In genomic region chr3:123640311-123641083, GRCh38 we compare ENCODE assay signal across 24 cellular contexts. TPM values are rescaled to one million over a fixed set of nuclear protein-coding genes. Genes with fewer than 3 reads are reported as not detected.
A peak's percentile ranks its signal among the peaks of the same experiment; 100 is the strongest.
DNase-seq lines count a peak whose midpoint lies in the region; ATAC-seq and TF ChIP-seq lines count a peak whose summit lies in the region.
"Had no signal": no experiment of that assay in that cellular context is flagged by ENCODE, and none has a peak within 500 bp of the region (broad histone marks: within the 10 kb centered on the region; RNA-seq: fewer than 3 reads in every experiment).

No MANE protein-coding gene starts in this region.

- POLR2A ChIA-PET in naive thymus-derived CD8-positive, alpha-beta T cell (lab: Charles Lee) = no interaction called here

- H3K9me3 Mint-ChIP-seq in stimulated activated naive B cell treated with anti-CD40 and anti-IgM and Interleukin-4, amounts not matched to agents 10 μg/mL and 1 μg/mL and 100 μg/mL, for 72 hours = no peaks in the 10 kb centered on the region
- no peaks in the 10 kb centered on the region for H3K9me3 Mint-ChIP-seq in naive thymus-derived CD8-positive, alpha-beta T cell
- H3K9me3 Mint-ChIP-seq: CD8-positive, alpha-beta T cell had no signal

- no peak for ATAC-seq in stimulated activated naive B cell treated with anti-CD40 and anti-IgM and Interleukin-4, amounts not matched to agents 10 μg/mL and 1 μg/mL and 100 μg/mL, for 72 hours (replicated peaks)
- no peak for ATAC-seq in naive thymus-derived CD8-positive, alpha-beta T cell
- ATAC-seq: CD8-positive, alpha-beta T cell had no signal

- no peak for TF ChIP-seq CTCF in astrocyte of the spinal cord (IDR thresholded peaks at IDR 0.05; ENCODE audit: low read depth, low read length)
- no peak for TF ChIP-seq CTCF in GM13976 (IDR thresholded peaks at IDR 0.05; ENCODE audit: borderline replicate concordance, control extremely low read depth, extremely low read depth, insufficient read depth, missing control alignments)
- TF ChIP-seq CTCF in thyroid gland (IDR thresholded peaks at IDR 0.05) = no peak

- H3K9me3 ChIP-seq in thyroid gland = no peaks in the 10 kb centered on the region
- H3K9me3 ChIP-seq: MG63, suprapubic skin had no signal

- H3K27me3 ChIP-seq in thyroid gland = no peaks in the 10 kb centered on the region
- H3K27me3 ChIP-seq: MG63, suprapubic skin had no signal

- H3K36me3 Mint-ChIP-seq in stimulated activated naive B cell treated with anti-CD40 and anti-IgM and Interleukin-4, amounts not matched to agents 10 μg/mL and 1 μg/mL and 100 μg/mL, for 72 hours = no peaks in the 10 kb centered on the region
- peaks cover 0 to under 1% (median 0%) of the 10 kb centered on the region in 3 donors for H3K36me3 Mint-ChIP-seq in naive thymus-derived CD8-positive, alpha-beta T cell
- H3K36me3 Mint-ChIP-seq: CD8-positive, alpha-beta T cell had no signal

- DNase-seq in EH (ENCODE audit: low read depth) (peak; percentile 91), astrocyte of the spinal cord (ENCODE audit: low read depth, low spot score) (peak; percentile 67), mesenteric fat pad (ENCODE audit: low spot score) (peak; percentile 64), GM13976 (ENCODE audit: low spot score) (no peak), thyroid gland (no peak), head of caudate nucleus (no peak)
- DNase-seq in stimulated activated naive B cell treated with anti-CD40 and anti-IgM and Interleukin-4, amounts not matched to agents 10 μg/mL and 1 μg/mL and 100 μg/mL, for 72 hours = no peak
- no peak for DNase-seq in naive thymus-derived CD8-positive, alpha-beta T cell
- DNase-seq: ACHN; activated CD4-positive, alpha-beta T cell treated with anti-CD3 and anti-CD28 coated beads for 48 hours; activated CD8-positive, alpha-beta memory T cell treated with anti-CD3 and anti-CD28 coated beads, Interleukin-2, amount 50 U/mL, for 4 hours; activated gamma-delta T cell treated with Interleukin-2 at 50 U/mL for 16 hours; anterior cingulate cortex; CD8-positive, alpha-beta T cell; DMS79 treated with DMSO at 0.1 percent for 48 hours; GOT3; MG63; midbrain; NCI-H1694; NCI-H345; occipital lobe; RPMI8226; stimulated activated CD4-positive, alpha-beta T cell treated with anti-CD3 and anti-CD28 coated beads, Interleukin-4, amount 100 ng/mL, for 4 hours had no signal

- no peak overlapping the region for H3K27ac ChIP-seq in thyroid gland
- H3K27ac ChIP-seq: suprapubic skin had no signal

- no peaks in the 10 kb centered on the region for H3K36me3 ChIP-seq in thyroid gland

- TF ChIP-seq POLR2A in thyroid gland (IDR thresholded peaks at IDR 0.05) = no peak

- H3K4me3 ChIP-seq in astrocyte of the spinal cord (ENCODE audit: low read depth, low read length) (no peak overlapping the region), thyroid gland (replicated peaks in 1 of 3) (no peak overlapping the region)
- H3K4me3 ChIP-seq: MG63, suprapubic skin had no signal

- H3K4me1 ChIP-seq in thyroid gland = peaks cover 0 to 2% of the 10 kb centered on the region in 2 donors
- H3K4me1 ChIP-seq: suprapubic skin had no signal

- WGBS in thyroid gland, 2 donors = 86 to 92% methylated on average over 17 of the region's 17 CpGs

- in situ Hi-C loops in astrocyte of the spinal cord (cut with HindIII; ENCODE audit: low sequenced_read_pairs) (no loop called here), GM13976 (cut with MboI; ENCODE audit: low sequenced_read_pairs, unreplicated experiment) (no loop called here)

- no peak overlapping the region for H3K4me3 Mint-ChIP-seq in stimulated activated naive B cell treated with anti-CD40 and anti-IgM and Interleukin-4, amounts not matched to agents 10 μg/mL and 1 μg/mL and 100 μg/mL, for 72 hours
- no peak overlapping the region for H3K4me3 Mint-ChIP-seq in naive thymus-derived CD8-positive, alpha-beta T cell
- H3K4me3 Mint-ChIP-seq: CD8-positive, alpha-beta T cell had no signal

- intact Hi-C loops in thyroid gland (cut with DNase I) = no loop called here
- intact Hi-C loops in head of caudate nucleus (cut with DNase I) = no loop called here

- H3K4me1 Mint-ChIP-seq in stimulated activated naive B cell treated with anti-CD40 and anti-IgM and Interleukin-4, amounts not matched to agents 10 μg/mL and 1 μg/mL and 100 μg/mL, for 72 hours = peaks cover 0 to 3% of the 10 kb centered on the region in 2 donors
- peaks cover 0 to 2% (median 0%) of the 10 kb centered on the region in 4 donors for H3K4me1 Mint-ChIP-seq in naive thymus-derived CD8-positive, alpha-beta T cell

- H3K27ac Mint-ChIP-seq in stimulated activated naive B cell treated with anti-CD40 and anti-IgM and Interleukin-4, amounts not matched to agents 10 μg/mL and 1 μg/mL and 100 μg/mL, for 72 hours = peak overlapping the region; percentile 75
- no peak overlapping the region for H3K27ac Mint-ChIP-seq in naive thymus-derived CD8-positive, alpha-beta T cell
- H3K27ac Mint-ChIP-seq: CD8-positive, alpha-beta T cell had no signal

- no peaks in the 10 kb centered on the region for H3K27me3 Mint-ChIP-seq in stimulated activated naive B cell treated with anti-CD40 and anti-IgM and Interleukin-4, amounts not matched to agents 10 μg/mL and 1 μg/mL and 100 μg/mL, for 72 hours
- peaks cover 0 to 2% (median 0%) of the 10 kb centered on the region in 5 donors for H3K27me3 Mint-ChIP-seq in naive thymus-derived CD8-positive, alpha-beta T cell

RNA-seq across cellular contexts. Expression of gene HACD2, which starts 55.6 kb away (rescaled TPM):
- total RNA-seq in mesenteric fat pad (39.0 TPM), thyroid gland (10 to 100 TPM; 27.8 to 38.3 (median 32.2) TPM)
- 10 to 100 TPM; 26.1 to 28.9 TPM for total RNA-seq in naive thymus-derived CD8-positive, alpha-beta T cell
- 10 to 100 TPM; 16.0 to 20.5 (median 20.1) TPM for polyA plus RNA-seq in naive thymus-derived CD8-positive, alpha-beta T cell

Comparison
In these comparisons a context has a peak if more than half of its experiments do, and no peak if none do; other contexts are left out.
1. DNase-seq: peak in EH (single experiment), astrocyte of the spinal cord (single experiment) and mesenteric fat pad (single experiment); none in stimulated activated naive B cell treated with anti-CD40 and anti-IgM and Interleukin-4, amounts not matched to agents 10 μg/mL and 1 μg/mL and 100 μg/mL, for 72 hours (single experiment), naive thymus-derived CD8-positive, alpha-beta T cell (0 of 10), GM13976 (single experiment), thyroid gland (0 of 2) and head of caudate nucleus (0 of 42).